ENCODE assay signal across 9 cellular contexts in the genomic region with DNA sequence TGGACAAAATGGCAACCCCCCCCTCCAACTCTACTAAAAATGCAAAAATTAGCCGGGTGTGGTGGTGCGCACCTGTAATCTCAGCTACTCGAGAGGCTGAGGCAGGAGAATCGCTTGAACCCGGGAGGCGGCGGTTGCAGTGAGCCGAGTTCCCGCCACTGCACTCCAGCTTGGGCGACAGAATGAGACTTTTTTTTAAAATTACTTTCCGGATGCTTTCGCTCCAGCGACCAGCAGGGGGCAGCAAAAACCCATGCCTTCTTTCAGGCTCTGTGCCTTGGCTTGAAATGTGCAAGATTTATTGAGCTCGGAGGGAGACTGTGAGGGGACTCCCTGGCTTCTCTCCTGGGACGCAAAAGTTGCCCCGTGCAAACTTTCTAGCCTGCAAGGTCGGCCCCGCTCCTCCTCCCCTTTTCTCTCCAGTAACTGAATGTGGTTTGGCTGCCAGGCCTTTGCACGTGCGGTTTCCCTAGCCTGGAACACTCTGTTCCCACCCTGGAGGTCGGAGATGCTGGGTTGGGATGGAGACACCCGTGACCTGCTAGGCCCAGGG.
DNase-seq lines count a peak whose midpoint lies in the region; ATAC-seq and TF ChIP-seq lines count a peak whose summit lies in the region.
"Had no signal": no experiment of that assay in that cellular context is flagged by ENCODE, and none has a peak within 500 bp of the region (broad histone marks: within the 10 kb centered on the region; RNA-seq: fewer than 3 reads in every experiment).

No MANE protein-coding gene starts in this region.

- peak; percentile 71 to 82 (median 78) for TF ChIP-seq CTCF in Peyer's patch (IDR thresholded peaks at IDR 0.05)
- peak; percentile 90 for TF ChIP-seq CTCF in foreskin keratinocyte (conservative IDR thresholded peaks at IDR 0.05)
- peak in 1 of 3 donors; percentile 50 for TF ChIP-seq CTCF in omental fat pad (IDR thresholded peaks at IDR 0.05)
- TF ChIP-seq CTCF in testis (IDR thresholded peaks at IDR 0.05): peak; percentile 88 to 89 (median 89)

- H3K4me3 Mint-ChIP-seq in activated T-helper 17 cell treated with anti-CD3 and anti-CD28 coated beads, Interleukin-2, amount 50 U/mL, for 72 hours: no peak overlapping the region
- H3K4me3 Mint-ChIP-seq: T-helper 1 cell treated with Interleukin-12 subunit alpha and Interleukin-12 subunit beta and Interleukin-4 antibody, amounts not matched to agents 30 μg/mL and 1 μg/mL, for 36 hours had no signal

- H3K9me3 ChIP-seq in Peyer's patch: peaks cover 0 to 9% (median 3%) of the 10 kb centered on the region in 4 donors
- H3K9me3 ChIP-seq in testis: no peaks in the 10 kb centered on the region

- no peak overlapping the region for H3K27ac Mint-ChIP-seq in activated T-helper 17 cell treated with anti-CD3 and anti-CD28 coated beads, Interleukin-2, amount 50 U/mL, for 72 hours
- H3K27ac Mint-ChIP-seq: T-helper 1 cell treated with Interleukin-12 subunit alpha and Interleukin-12 subunit beta and Interleukin-4 antibody, amounts not matched to agents 30 μg/mL and 1 μg/mL, for 36 hours had no signal

- peak; percentile 46 for ATAC-seq in activated T-helper 17 cell treated with anti-CD3 and anti-CD28 coated beads, Interleukin-2, amount 50 U/mL, for 72 hours (replicated peaks)
- ATAC-seq in foreskin keratinocyte (no peak), omental fat pad (ENCODE audit: low FRiP score) (peak; percentile 39), HG02970 (IDR thresholded peaks at IDR 0.05; ENCODE audit: low FRiP score, unreplicated experiment) (no peak)

- H3K4me1 ChIP-seq in Peyer's patch (peaks cover 0 to 10% (median 0%) of the 10 kb centered on the region in 4 donors), foreskin keratinocyte (no peaks in the 10 kb centered on the region), testis (peaks cover 11% of the 10 kb centered on the region)

- H3K36me3 ChIP-seq in Peyer's patch: no peaks in the 10 kb centered on the region
- H3K36me3 ChIP-seq in testis (ENCODE audit: low read depth, missing control alignments): no peaks in the 10 kb centered on the region

- TF ChIP-seq POLR2A in Peyer's patch (IDR thresholded peaks at IDR 0.05) (no peak), testis (IDR thresholded peaks at IDR 0.05) (no peak)

- H3K4me1 Mint-ChIP-seq in activated T-helper 17 cell treated with anti-CD3 and anti-CD28 coated beads, Interleukin-2, amount 50 U/mL, for 72 hours: no peaks in the 10 kb centered on the region

- H3K27ac ChIP-seq in Peyer's patch: no peak overlapping the region
- no peak overlapping the region for H3K27ac ChIP-seq in foreskin keratinocyte
- H3K27ac ChIP-seq in testis: no peak overlapping the region

- no peaks in the 10 kb centered on the region for H3K9me3 Mint-ChIP-seq in activated T-helper 17 cell treated with anti-CD3 and anti-CD28 coated beads, Interleukin-2, amount 50 U/mL, for 72 hours
- H3K9me3 Mint-ChIP-seq: T-helper 1 cell treated with Interleukin-12 subunit alpha and Interleukin-12 subunit beta and Interleukin-4 antibody, amounts not matched to agents 30 μg/mL and 1 μg/mL, for 36 hours had no signal

- H3K27me3 ChIP-seq in Peyer's patch (no peaks in the 10 kb centered on the region), foreskin keratinocyte (peaks cover 9% of the 10 kb centered on the region), testis (no peaks in the 10 kb centered on the region)

- intact Hi-C loops in testis (cut with DNase I; ENCODE audit: low total_unique reads): no loop called here

- peaks cover 11% of the 10 kb centered on the region for H3K27me3 Mint-ChIP-seq in activated T-helper 17 cell treated with anti-CD3 and anti-CD28 coated beads, Interleukin-2, amount 50 U/mL, for 72 hours

- DNase-seq in COLO829 (ENCODE audit: low spot score) (peak; percentile 73), HT1080 (ENCODE audit: low read depth) (peak; percentile 58), Peyer's patch (peak; percentile 34 to 82 (median 82)), foreskin keratinocyte (peak in 1 of 2 donors; percentile 28), omental fat pad (ENCODE audit: low spot score) (peak; percentile 56), testis (peak; percentile 76)

- 2% methylated on average over 11 to 22 of the region's 22 CpGs for WGBS in testis, 2 donors

- H3K36me3 Mint-ChIP-seq in activated T-helper 17 cell treated with anti-CD3 and anti-CD28 coated beads, Interleukin-2, amount 50 U/mL, for 72 hours (ENCODE audit: low read depth): no peaks in the 10 kb centered on the region

- no peak overlapping the region for H3K4me3 ChIP-seq in Peyer's patch
- peak overlapping the region in 1 of 2 donors; percentile 13 for H3K4me3 ChIP-seq in testis

Comparison
In these comparisons a context has a peak if more than half of its experiments do, and no peak if none do; other contexts are left out.
1. ATAC-seq: peak in activated T-helper 17 cell treated with anti-CD3 and anti-CD28 coated beads, Interleukin-2, amount 50 U/mL, for 72 hours (single experiment) and omental fat pad (single experiment); none in foreskin keratinocyte (single experiment) and HG02970 (single experiment).